8 cellular contexts compared by ENCODE assay signal in genomic region chr1:21368514-21369289, GRCh38.
A peak's percentile ranks its signal among the peaks of the same experiment; 100 is the strongest.
DNase-seq lines count a peak whose midpoint lies in the region; ATAC-seq and TF ChIP-seq lines count a peak whose summit lies in the region.

No MANE protein-coding gene starts in this region.

- H3K4me1 Mint-ChIP-seq in HFFc6 (ENCODE audit: low read depth): peaks cover 7% of the 10 kb centered on the region; the same call in 1 of the 2 replicates
- H3K4me1 Mint-ChIP-seq in naive B cell: peaks cover 15 to 19% (median 18%) of the 10 kb centered on the region in 3 donors

- no peak for TF ChIP-seq POLR2A in esophagus muscularis mucosa (IDR thresholded peaks at IDR 0.05; ENCODE audit: low read depth)

- H3K4me3 ChIP-seq in BLaER1 treated with 17β-estradiol and CSF1 and Interleukin-3, amounts not matched to agents 10 nM and 100 nM: no peak overlapping the region
- H3K4me3 ChIP-seq in esophagus muscularis mucosa: no peak overlapping the region

- H3K9ac ChIP-seq in BLaER1 treated with 17β-estradiol and CSF1 and Interleukin-3, amounts not matched to agents 10 nM and 100 nM: no peak overlapping the region

- intact Hi-C loops in esophagus muscularis mucosa (cut with DNase I): loop anchor here (1.0 to 5.0 kb wide), 3 partner anchors 66 to 136 kb away; no protein-coding TSS in a partner anchor

- peak; percentile 99 for TF ChIP-seq CTCF in HFFc6 (IDR thresholded peaks at IDR 0.05)
- peak; percentile 99 to 100 (median 100) for TF ChIP-seq CTCF in esophagus muscularis mucosa (IDR thresholded peaks at IDR 0.05)

- DNase-seq in HFFc6 (peak; percentile 68), NCI-H82 treated with DMSO at 0.1 percent for 48 hours (lab: John Stamatoyannopoulos, UW; ENCODE audit: unreplicated experiment) (peak; percentile 82), activated T-cell treated with anti-CD3 and anti-CD28 coated beads for 24 hours (ENCODE audit: low read depth) (peak; percentile 42), esophagus muscularis mucosa (ENCODE audit: extremely low spot score) (peak; percentile 95), naive B cell (peak; percentile 49)
- peak; percentile 32 to 73 (median 56) for DNase-seq in stimulated activated naive CD4-positive, alpha-beta T cell (lab: John Stamatoyannopoulos, UW)

- WGBS in esophagus muscularis mucosa: 20% methylated on average over 9 of the region's 9 CpGs

- H3K27ac Mint-ChIP-seq in HFFc6 (no peak overlapping the region), naive B cell (peak overlapping the region in 5 of 6 donors; percentile 43 to 81 (median 71))

- no peaks in the 10 kb centered on the region; a peak in 1 of 22 replicates for H4K20me1 ChIP-seq in BLaER1 treated with 17β-estradiol and CSF1 and Interleukin-3, amounts not matched to agents 10 nM and 100 nM

- no peak for TF ChIP-seq EP300 in esophagus muscularis mucosa (IDR thresholded peaks at IDR 0.05)

- H3K4me2 ChIP-seq in BLaER1 treated with 17β-estradiol and CSF1 and Interleukin-3, amounts not matched to agents 10 nM and 100 nM: peak overlapping the region in 7 of 11 experiments; percentile 1 to 60 (median 36); a peak in 7 of 22 replicates

- H3K36me3 ChIP-seq in BLaER1 treated with 17β-estradiol and CSF1 and Interleukin-3, amounts not matched to agents 10 nM and 100 nM: no peaks in the 10 kb centered on the region
- H3K36me3 ChIP-seq in esophagus muscularis mucosa: no peaks in the 10 kb centered on the region

- H3K27me3 Mint-ChIP-seq in HFFc6 (ENCODE audit: insufficient read depth) (peaks cover 4% of the 10 kb centered on the region; the same call in 1 of the 2 replicates), naive B cell (peaks cover 0 to 6% (median 0%) of the 10 kb centered on the region in 3 donors)

- peaks cover 0 to 16% (median 8%) of the 10 kb centered on the region in 10 experiments; a peak in 12 of 20 replicates for H3K4me1 ChIP-seq in BLaER1 treated with 17β-estradiol and CSF1 and Interleukin-3, amounts not matched to agents 10 nM and 100 nM
- peaks cover 0 to 9% (median 4%) of the 10 kb centered on the region in 4 donors for H3K4me1 ChIP-seq in esophagus muscularis mucosa

- no peaks in the 10 kb centered on the region for H3K9me3 ChIP-seq in BLaER1 treated with 17β-estradiol and CSF1 and Interleukin-3, amounts not matched to agents 10 nM and 100 nM (replicated peaks in 1 of 11)
- H3K9me3 ChIP-seq in esophagus muscularis mucosa: no peaks in the 10 kb centered on the region

- H3K9me3 Mint-ChIP-seq in HFFc6: no peaks in the 10 kb centered on the region
- no peaks in the 10 kb centered on the region for H3K9me3 Mint-ChIP-seq in naive B cell

- H3K36me3 Mint-ChIP-seq in HFFc6 (ENCODE audit: low read depth) (no peaks in the 10 kb centered on the region), naive B cell (no peaks in the 10 kb centered on the region)

- peak; percentile 50 to 53 for ATAC-seq in naive B cell (ENCODE audit: low read depth in 2 of 2)
- no peak for ATAC-seq in HG02642 (IDR thresholded peaks at IDR 0.05; ENCODE audit: poor library complexity, unreplicated experiment)

- no peaks in the 10 kb centered on the region for H3K27me3 ChIP-seq in BLaER1 treated with 17β-estradiol and CSF1 and Interleukin-3, amounts not matched to agents 10 nM and 100 nM
- H3K27me3 ChIP-seq in esophagus muscularis mucosa: no peaks in the 10 kb centered on the region

- H3K27ac ChIP-seq in BLaER1 treated with 17β-estradiol and CSF1 and Interleukin-3, amounts not matched to agents 10 nM and 100 nM: no peak overlapping the region
- no peak overlapping the region for H3K27ac ChIP-seq in esophagus muscularis mucosa (replicated peaks in 1 of 4)

- H3K4me3 Mint-ChIP-seq in HFFc6: no peak overlapping the region
- H3K4me3 Mint-ChIP-seq in naive B cell: peak overlapping the region in 1 of 8 donors; percentile 47

Comparison
In these comparisons a context has a peak if more than half of its experiments do, and no peak if none do; other contexts are left out.
1. DNase-seq: peak in every context shown above with its lines; median percentile 95 in esophagus muscularis mucosa; 82 in NCI-H82 treated with DMSO at 0.1 percent for 48 hours; 68 in HFFc6; 56 in stimulated activated naive CD4-positive, alpha-beta T cell; 49 in naive B cell; 42 in activated T-cell treated with anti-CD3 and anti-CD28 coated beads for 24 hours.